ENCODE assay signal across 18 cellular contexts in the genomic region with DNA sequence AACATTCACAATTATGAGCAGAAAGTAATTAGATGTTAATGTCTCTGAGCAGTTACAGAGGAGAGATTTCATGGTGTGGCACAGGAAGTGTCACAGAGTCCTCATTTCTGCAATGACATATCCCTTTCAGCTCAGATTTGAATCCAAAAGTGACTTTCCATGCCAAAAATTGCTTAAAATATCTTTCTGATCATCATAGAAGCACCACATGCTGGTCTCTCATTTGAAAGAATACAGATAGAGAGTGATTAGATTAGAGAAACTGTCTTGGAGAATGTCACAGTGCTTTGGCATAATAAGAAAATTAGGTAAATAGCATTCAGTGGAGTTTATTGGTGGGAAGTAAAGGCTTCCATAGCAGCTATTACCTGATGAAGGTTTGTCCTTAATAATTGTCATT.
"Had no signal": no experiment of that assay in that cellular context is flagged by ENCODE, and none has a peak within 500 bp of the region (broad histone marks: within the 10 kb centered on the region; RNA-seq: fewer than 3 reads in every experiment).

No MANE protein-coding gene starts in this region.

- H3K4me2 ChIP-seq: KMS-11 had no signal

- H3K27ac ChIP-seq: KMS-11, RWPE1 had no signal

- H3K4me3 ChIP-seq: K562 had no signal

- H3K4me3 Mint-ChIP-seq: IgD-negative memory B cell had no signal

- DNase-seq: Kasumi-1, MM.1S, NCI-H1092 treated with DMSO at 0.1 percent for 48 hours, NCI-H1436, NCI-H187, NCI-H2029, NCI-H2081 treated with DMSO at 0.1 percent for 48 hours, NCI-H226, NCI-H446, NCI-H510A, NCI-H524 treated with DMSO at 0.1 percent for 48 hours, NCI-H774, SHP77, T-helper 1 cell had no signal

- ATAC-seq: K562 had no signal

- H3K27me3 Mint-ChIP-seq: IgD-negative memory B cell had no signal

- H3K27ac Mint-ChIP-seq: IgD-negative memory B cell had no signal

- H3K36me3 Mint-ChIP-seq: IgD-negative memory B cell had no signal

- FAIRE-seq: K562 had no signal

- H3K4me1 Mint-ChIP-seq: IgD-negative memory B cell had no signal
